8 cellular contexts compared by ENCODE assay signal in the genomic region with DNA sequence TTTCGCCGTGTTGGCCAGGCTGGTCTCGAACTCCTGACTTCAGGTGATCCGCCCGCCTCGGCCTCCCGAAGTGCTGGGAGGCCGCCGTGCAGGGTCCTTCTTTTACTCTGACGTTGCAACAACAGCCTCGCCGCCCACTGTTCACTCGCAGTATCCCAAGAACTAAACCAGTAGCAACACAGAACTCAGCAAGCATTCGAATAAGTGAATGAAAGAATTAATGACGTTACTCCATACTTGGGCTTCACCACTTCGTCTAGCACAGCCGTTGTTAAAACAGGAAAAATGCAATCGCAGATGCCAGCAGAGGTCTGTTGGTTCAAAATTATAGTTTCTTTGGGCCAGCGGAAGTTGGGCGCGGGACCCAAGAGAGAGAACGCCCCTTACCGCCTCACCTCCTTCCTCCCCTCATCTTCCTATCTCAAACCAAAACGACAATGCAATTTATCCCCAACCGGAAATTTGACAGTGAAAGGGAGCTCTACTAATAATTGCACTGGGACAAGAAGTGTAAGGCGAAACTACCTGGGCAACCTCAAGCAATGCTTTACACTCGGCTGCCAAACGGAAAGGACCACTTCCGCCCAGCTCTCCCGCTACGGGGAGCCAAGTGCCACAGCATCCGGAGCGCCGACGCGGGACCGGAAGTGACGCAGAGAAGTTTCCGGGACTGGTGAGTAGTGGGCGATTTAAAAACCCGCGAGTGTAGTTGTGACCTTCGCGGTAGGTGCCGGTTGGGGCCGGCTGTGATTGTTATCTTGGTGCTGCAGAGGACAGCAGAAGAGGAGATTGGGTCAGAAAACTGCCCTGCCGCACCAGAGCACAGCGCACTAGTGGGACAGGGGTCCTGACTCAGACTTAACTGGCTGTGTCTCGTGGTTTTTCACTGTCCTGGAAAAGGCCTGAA. TPM values are rescaled to one million over a fixed set of nuclear protein-coding genes. Genes with fewer than 3 reads are reported as not detected.
A peak's percentile ranks its signal among the peaks of the same experiment; 100 is the strongest.
DNase-seq lines count a peak whose midpoint lies in the region; ATAC-seq lines count a peak whose summit lies in the region.

A gene with protein sequence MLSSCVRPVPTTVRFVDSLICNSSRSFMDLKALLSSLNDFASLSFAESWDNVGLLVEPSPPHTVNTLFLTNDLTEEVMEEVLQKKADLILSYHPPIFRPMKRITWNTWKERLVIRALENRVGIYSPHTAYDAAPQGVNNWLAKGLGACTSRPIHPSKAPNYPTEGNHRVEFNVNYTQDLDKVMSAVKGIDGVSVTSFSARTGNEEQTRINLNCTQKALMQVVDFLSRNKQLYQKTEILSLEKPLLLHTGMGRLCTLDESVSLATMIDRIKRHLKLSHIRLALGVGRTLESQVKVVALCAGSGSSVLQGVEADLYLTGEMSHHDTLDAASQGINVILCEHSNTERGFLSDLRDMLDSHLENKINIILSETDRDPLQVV (plus strand): TSS at position 653 of the 907 bp plus-strand sequence. CDS start 2,573 bp downstream, outside the sequence.
A gene (minus strand): TSS at position 359 of the 907 bp plus-strand sequence. CDS start 1,462 bp downstream, outside the sequence.

- H3K27me3 Mint-ChIP-seq in effector memory CD8-positive, alpha-beta T cell: no peaks in the 10 kb centered on the region
- no peaks in the 10 kb centered on the region for H3K27me3 Mint-ChIP-seq in memory B cell

- ATAC-seq in GM21360 (IDR thresholded peaks at IDR 0.05; ENCODE audit: unreplicated experiment) (peak; percentile 88), memory B cell (ENCODE audit: low read depth) (peak; percentile 83)
- ATAC-seq in effector memory CD8-positive, alpha-beta T cell (replicated peaks): peak; percentile 78

- H3K36me3 Mint-ChIP-seq in effector memory CD8-positive, alpha-beta T cell (ENCODE audit: insufficient read depth): peaks cover 64% of the 10 kb centered on the region
- H3K36me3 Mint-ChIP-seq in memory B cell: peaks cover 8% of the 10 kb centered on the region

- peak; percentile 97 for DNase-seq in CMK (ENCODE audit: low read depth)
- peak; percentile 99 for DNase-seq in HT1080 (ENCODE audit: low read depth)
- DNase-seq in NOMO-1 treated with DMSO at 0.1 percent for 48 hours (lab: John Stamatoyannopoulos, UW; ENCODE audit: unreplicated experiment): peak; percentile 94
- peak; percentile 95 for DNase-seq in activated CD8-positive, alpha-beta memory T cell treated with anti-CD3 and anti-CD28 coated beads for 4 hours (ENCODE audit: low read depth in 2 of 2)
- peak; percentile 95 for DNase-seq in effector memory CD8-positive, alpha-beta T cell
- DNase-seq in memory B cell (ENCODE audit: low spot score in 2 of 2): peak; percentile 91 to 92
- DNase-seq in stimulated activated CD8-positive, alpha-beta memory T cell treated with anti-CD3 and anti-CD28 coated beads, Interleukin-12 subunit alpha, Interleukin-12 subunit beta, amount 100 ng/mL, for 24 hours (ENCODE audit: extremely low read depth): peak; percentile 88

- H3K4me1 Mint-ChIP-seq in effector memory CD8-positive, alpha-beta T cell (ENCODE audit: low read depth in 2 of 2): peaks cover 27 to 32% of the 10 kb centered on the region in 2 donors
- peaks cover 22% of the 10 kb centered on the region for H3K4me1 Mint-ChIP-seq in memory B cell

- no peaks in the 10 kb centered on the region for H3K9me3 Mint-ChIP-seq in effector memory CD8-positive, alpha-beta T cell
- no peaks in the 10 kb centered on the region for H3K9me3 Mint-ChIP-seq in memory B cell

- H3K4me3 Mint-ChIP-seq in effector memory CD8-positive, alpha-beta T cell: peak within 1 kb of the TSS; percentile 91 to 98
- H3K4me3 Mint-ChIP-seq in memory B cell: peak within 1 kb of the TSS; percentile 95

- H3K27ac Mint-ChIP-seq in effector memory CD8-positive, alpha-beta T cell: peak within 1 kb of the TSS; percentile 99 to 100
- H3K27ac Mint-ChIP-seq in memory B cell: peak within 1 kb of the TSS; percentile 99

RNA-seq across cellular contexts. Expression of the first gene that starts in this region (rescaled TPM):
- 78.9 and 87.4 TPM in 2 replicates for total RNA-seq in HT1080 (2014; rRNA removed; shearing (Covaris generic))
- polyA plus RNA-seq in HT1080 (2015; cell fraction: cytosol; rRNA removed): 45.1 and 49.9 TPM in 2 replicates
- 70.6 and 73.6 TPM in 2 replicates for polyA plus RNA-seq in HT1080 (2015; cell fraction: nucleus; rRNA removed)

RNA-seq across cellular contexts. Expression of the second gene that starts in this region (rescaled TPM):
- 55.2 and 55.5 TPM in 2 replicates for total RNA-seq in HT1080 (2014; rRNA removed; shearing (Covaris generic))
- 46.1 and 46.2 TPM in 2 replicates for polyA plus RNA-seq in HT1080 (2015; cell fraction: cytosol; rRNA removed)
- polyA plus RNA-seq in HT1080 (2015; cell fraction: nucleus; rRNA removed): 76.6 and 82.2 TPM in 2 replicates

Comparison
In these comparisons a context has a peak if more than half of its experiments do, and no peak if none do; other contexts are left out.
1. Peak in every context shown above with its lines: DNase-seq and ATAC-seq.